ENCODE assay signal across 19 cellular contexts in genomic region chr6:162306616-162307015, GRCh38.
DNase-seq lines count a peak whose midpoint lies in the region; ATAC-seq and TF ChIP-seq lines count a peak whose summit lies in the region.
"Had no signal": no experiment of that assay in that cellular context is flagged by ENCODE, and none has a peak within 500 bp of the region (broad histone marks: within the 10 kb centered on the region; RNA-seq: fewer than 3 reads in every experiment).

No MANE protein-coding gene starts in this region.

- no peak overlapping the region for H3K23ac ChIP-seq in mesenchymal stem cell (ENCODE audit: low read length in 2 of 2)

- WGBS in mesenchymal stem cell: 86% methylated on average over 7 of the region's 7 CpGs
- WGBS in thyroid gland, 2 donors: 52 to 58% methylated on average over 7 of the region's 7 CpGs

- H3K9me3 Mint-ChIP-seq in stimulated activated naive B cell treated with anti-CD40 and anti-IgM and Interleukin-4, amounts not matched to agents 10 μg/mL and 1 μg/mL and 100 μg/mL, for 72 hours: peaks cover 0 to 8% of the 10 kb centered on the region in 2 donors
- H3K9me3 Mint-ChIP-seq in activated naive CD8-positive, alpha-beta T cell treated with anti-CD3 and anti-CD28 coated beads, Interleukin-2, amount 50 U/mL, for 24 hours: no peaks in the 10 kb centered on the region
- H3K9me3 Mint-ChIP-seq: GM23338, H9 had no signal

- no peak overlapping the region for H3K9ac ChIP-seq in mesenchymal stem cell (ENCODE audit: low read length)
- H3K9ac ChIP-seq: BLaER1 had no signal

- H3K4me3 ChIP-seq in mesenchymal stem cell (ENCODE audit: insufficient read depth in 1 of 2, low read depth in 1 of 2, low read length in 2 of 2) (no peak overlapping the region), thyroid gland (replicated peaks in 1 of 3) (no peak overlapping the region)
- H3K4me3 ChIP-seq: BLaER1, GM12878, GM23338 had no signal

- no peaks in the 10 kb centered on the region for H3K79me1 ChIP-seq in mesenchymal stem cell (replicated peaks; ENCODE audit: low read length, poor library complexity, severe bottlenecking)

- no peak overlapping the region for H4K8ac ChIP-seq in mesenchymal stem cell (ENCODE audit: low read length)

- H2BK12ac ChIP-seq in mesenchymal stem cell (ENCODE audit: low read length in 2 of 2): no peak overlapping the region

- no peak overlapping the region for H2BK15ac ChIP-seq in mesenchymal stem cell (ENCODE audit: low read depth, poor library complexity, severe bottlenecking)

- H4K91ac ChIP-seq in mesenchymal stem cell (ENCODE audit: low read length): no peak overlapping the region

- H3K4ac ChIP-seq in mesenchymal stem cell (ENCODE audit: low read depth in 1 of 2, low read length in 2 of 2): no peak overlapping the region

- H3K27me3 ChIP-seq in mesenchymal stem cell (ENCODE audit: control insufficient read depth in 1 of 2, insufficient read depth in 1 of 2, low read length in 2 of 2): no peaks in the 10 kb centered on the region
- H3K27me3 ChIP-seq in thyroid gland: no peaks in the 10 kb centered on the region
- H3K27me3 ChIP-seq: BLaER1 had no signal

- no peaks in the 10 kb centered on the region for H3K9me3 ChIP-seq in mesenchymal stem cell (ENCODE audit: control insufficient read depth, low read length)
- H3K9me3 ChIP-seq in thyroid gland: no peaks in the 10 kb centered on the region
- H3K9me3 ChIP-seq: BLaER1, Caco-2 had no signal

- H3K4me1 Mint-ChIP-seq in stimulated activated naive B cell treated with anti-CD40 and anti-IgM and Interleukin-4, amounts not matched to agents 10 μg/mL and 1 μg/mL and 100 μg/mL, for 72 hours: no peaks in the 10 kb centered on the region
- no peaks in the 10 kb centered on the region for H3K4me1 Mint-ChIP-seq in activated naive CD8-positive, alpha-beta T cell treated with anti-CD3 and anti-CD28 coated beads, Interleukin-2, amount 50 U/mL, for 24 hours
- H3K4me1 Mint-ChIP-seq: B cell; CD4-positive, CD25-positive, alpha-beta regulatory T cell; GM23338 had no signal

- no peak overlapping the region for H2BK120ac ChIP-seq in mesenchymal stem cell (ENCODE audit: low read depth, low read length)

- H3K4me1 ChIP-seq in mesenchymal stem cell (ENCODE audit: control insufficient read depth, insufficient read depth, low read depth, low read length) (peaks cover 3% of the 10 kb centered on the region), thyroid gland (no peaks in the 10 kb centered on the region)
- H3K4me1 ChIP-seq: BLaER1, Caco-2 had no signal

- no peak overlapping the region for H2BK5ac ChIP-seq in mesenchymal stem cell (ENCODE audit: low read depth, low read length, poor library complexity, severe bottlenecking)

- no peaks in the 10 kb centered on the region for H3K36me3 Mint-ChIP-seq in stimulated activated naive B cell treated with anti-CD40 and anti-IgM and Interleukin-4, amounts not matched to agents 10 μg/mL and 1 μg/mL and 100 μg/mL, for 72 hours
- no peaks in the 10 kb centered on the region for H3K36me3 Mint-ChIP-seq in activated naive CD8-positive, alpha-beta T cell treated with anti-CD3 and anti-CD28 coated beads, Interleukin-2, amount 50 U/mL, for 24 hours (ENCODE audit: low read depth)
- H3K36me3 Mint-ChIP-seq: CD8-positive, alpha-beta T cell had no signal

- no peak overlapping the region for H3K18ac ChIP-seq in mesenchymal stem cell (ENCODE audit: low read depth in 1 of 2, low read length in 2 of 2)

- no peak overlapping the region for H2AK5ac ChIP-seq in mesenchymal stem cell (ENCODE audit: low read length, severe bottlenecking)

- no peak for TF ChIP-seq POLR2A in thyroid gland (IDR thresholded peaks at IDR 0.05)

- no peak overlapping the region for H3K14ac ChIP-seq in mesenchymal stem cell (ENCODE audit: low read length in 2 of 2)

- intact Hi-C loops in thyroid gland (cut with DNase I): no loop called here

- H2AFZ ChIP-seq in mesenchymal stem cell (ENCODE audit: low read depth, low read length): no peak overlapping the region
- H2AFZ ChIP-seq: GM23338 had no signal

- DNase-seq in HK-2 (ENCODE audit: unreplicated experiment): peak; percentile 24
- DNase-seq in glomerular visceral epithelial cell (ENCODE audit: extremely low spot score): peak; percentile 26
- DNase-seq in mesenchymal stem cell: no peak
- DNase-seq in thyroid gland: peak; percentile 64 to 85
- DNase-seq in stimulated activated naive B cell treated with anti-CD40 and anti-IgM and Interleukin-4, amounts not matched to agents 10 μg/mL and 1 μg/mL and 100 μg/mL, for 72 hours: no peak
- no peak for DNase-seq in activated naive CD8-positive, alpha-beta T cell treated with anti-CD3 and anti-CD28 coated beads, Interleukin-2, amount 50 U/mL, for 24 hours
- DNase-seq: Caco-2; CD4-positive, CD25-positive, alpha-beta regulatory T cell; CD8-positive, alpha-beta T cell; DMS153; DND-41; H9 had no signal

- H3K27me3 Mint-ChIP-seq in stimulated activated naive B cell treated with anti-CD40 and anti-IgM and Interleukin-4, amounts not matched to agents 10 μg/mL and 1 μg/mL and 100 μg/mL, for 72 hours: no peaks in the 10 kb centered on the region
- no peaks in the 10 kb centered on the region for H3K27me3 Mint-ChIP-seq in activated naive CD8-positive, alpha-beta T cell treated with anti-CD3 and anti-CD28 coated beads, Interleukin-2, amount 50 U/mL, for 24 hours
- H3K27me3 Mint-ChIP-seq: B cell; CD4-positive, CD25-positive, alpha-beta regulatory T cell had no signal

- H3K4me3 Mint-ChIP-seq in stimulated activated naive B cell treated with anti-CD40 and anti-IgM and Interleukin-4, amounts not matched to agents 10 μg/mL and 1 μg/mL and 100 μg/mL, for 72 hours: no peak overlapping the region
- H3K4me3 Mint-ChIP-seq in activated naive CD8-positive, alpha-beta T cell treated with anti-CD3 and anti-CD28 coated beads, Interleukin-2, amount 50 U/mL, for 24 hours: no peak overlapping the region
- H3K4me3 Mint-ChIP-seq: B cell; CD4-positive, CD25-positive, alpha-beta regulatory T cell; CD8-positive, alpha-beta T cell; GM23338; H9 had no signal

- no peak overlapping the region for H3K27ac Mint-ChIP-seq in stimulated activated naive B cell treated with anti-CD40 and anti-IgM and Interleukin-4, amounts not matched to agents 10 μg/mL and 1 μg/mL and 100 μg/mL, for 72 hours
- H3K27ac Mint-ChIP-seq in activated naive CD8-positive, alpha-beta T cell treated with anti-CD3 and anti-CD28 coated beads, Interleukin-2, amount 50 U/mL, for 24 hours: no peak overlapping the region
- H3K27ac Mint-ChIP-seq: B cell; CD4-positive, CD25-positive, alpha-beta regulatory T cell; CD8-positive, alpha-beta T cell; GM23338; H9 had no signal

- no peaks in the 10 kb centered on the region for H3K36me3 ChIP-seq in mesenchymal stem cell (ENCODE audit: control insufficient read depth in 1 of 2, insufficient read depth in 2 of 2, low read depth in 1 of 2, low read length in 2 of 2)
- no peaks in the 10 kb centered on the region for H3K36me3 ChIP-seq in thyroid gland
- H3K36me3 ChIP-seq: BLaER1 had no signal

- H3K27ac ChIP-seq in mesenchymal stem cell (ENCODE audit: low read length, poor library complexity, severe bottlenecking) (peak overlapping the region; percentile 79), thyroid gland (no peak overlapping the region)
- H3K27ac ChIP-seq: BLaER1, C4-2B had no signal

- no peak overlapping the region for H3K4me2 ChIP-seq in mesenchymal stem cell (ENCODE audit: low read length, poor library complexity, severe bottlenecking)
- H3K4me2 ChIP-seq: BLaER1, GM23338 had no signal

- TF ChIP-seq CTCF in thyroid gland (IDR thresholded peaks at IDR 0.05): no peak

- ATAC-seq in stimulated activated naive B cell treated with anti-CD40 and anti-IgM and Interleukin-4, amounts not matched to agents 10 μg/mL and 1 μg/mL and 100 μg/mL, for 72 hours (replicated peaks): no peak
- no peak for ATAC-seq in activated naive CD8-positive, alpha-beta T cell treated with anti-CD3 and anti-CD28 coated beads, Interleukin-2, amount 50 U/mL, for 24 hours
- no peak for ATAC-seq in HG03342 (IDR thresholded peaks at IDR 0.05; ENCODE audit: unreplicated experiment)
- ATAC-seq: CD8-positive, alpha-beta T cell; GM12878; GM23338; HCT116 had no signal

Comparison
In these comparisons a context has a peak if more than half of its experiments do, and no peak if none do; other contexts are left out.
1. DNase-seq: peak in HK-2 (single experiment), glomerular visceral epithelial cell (single experiment) and thyroid gland (2 of 2); none in mesenchymal stem cell (single experiment), stimulated activated naive B cell treated with anti-CD40 and anti-IgM and Interleukin-4, amounts not matched to agents 10 μg/mL and 1 μg/mL and 100 μg/mL, for 72 hours (single experiment) and activated naive CD8-positive, alpha-beta T cell treated with anti-CD3 and anti-CD28 coated beads, Interleukin-2, amount 50 U/mL, for 24 hours (single experiment).